8 cellular contexts compared by ENCODE assay signal in genomic region chr10:60208676-60209269, GRCh38.
A peak's percentile ranks its signal among the peaks of the same experiment; 100 is the strongest.
DNase-seq lines count a peak whose midpoint lies in the region; ATAC-seq, FAIRE-seq and TF ChIP-seq lines count a peak whose summit lies in the region.
"Had no signal": no experiment of that assay in that cellular context is flagged by ENCODE, and none has a peak within 500 bp of the region (broad histone marks: within the 10 kb centered on the region; RNA-seq: fewer than 3 reads in every experiment).

No MANE protein-coding gene starts in this region.

- H3K27ac ChIP-seq in MM.1S (ENCODE audit: low read length) (no peak overlapping the region), ascending aorta (no peak overlapping the region), vagina (no peak overlapping the region)
- no peak overlapping the region for H3K27ac ChIP-seq in CD8-positive, alpha-beta T cell (ENCODE audit: low read depth, low read length)

- H3K9me3 Mint-ChIP-seq in CD8-positive, alpha-beta T cell = peaks cover 4% of the 10 kb centered on the region

- H3K36me3 Mint-ChIP-seq in CD8-positive, alpha-beta T cell = peaks cover 7% of the 10 kb centered on the region

- H3K9ac ChIP-seq in MM.1S (ENCODE audit: low read length) = no peak overlapping the region

- no peak overlapping the region for H3K4me3 Mint-ChIP-seq in CD8-positive, alpha-beta T cell

- H3K9me3 ChIP-seq in MM.1S (replicated peaks; ENCODE audit: insufficient read depth, low read length) = no peaks in the 10 kb centered on the region
- H3K9me3 ChIP-seq in ascending aorta = peaks cover 0 to 7% of the 10 kb centered on the region in 2 donors
- no peaks in the 10 kb centered on the region for H3K9me3 ChIP-seq in vagina
- no peaks in the 10 kb centered on the region for H3K9me3 ChIP-seq in CD8-positive, alpha-beta T cell (ENCODE audit: low read length)

- H3K4me1 ChIP-seq in MM.1S (ENCODE audit: low read length) (no peaks in the 10 kb centered on the region), ascending aorta (peaks cover 0 to 11% of the 10 kb centered on the region in 2 donors), vagina (no peaks in the 10 kb centered on the region)
- H3K4me1 ChIP-seq in CD8-positive, alpha-beta T cell (ENCODE audit: insufficient read depth, low read length) = no peaks in the 10 kb centered on the region

- CTCF ChIA-PET in CD8-positive, alpha-beta T cell (lab: Charles Lee) = interaction anchor here (0.9 to 2.2 kb wide), 3 partner anchors 16 to 585 kb away, joined by 3 to 8 read pairs (median 7); no protein-coding TSS in a partner anchor

- no peak for TF ChIP-seq POLR2A in vagina (IDR thresholded peaks at IDR 0.05)

- intact Hi-C loops in ascending aorta (cut with DNase I) = loop anchor here (1.0 to 5.0 kb wide), 4 partner anchors 93 to 581 kb away; no protein-coding TSS in a partner anchor
- intact Hi-C loops in vagina (cut with DNase I) = loop anchor here (10.0 kb wide), 1 partner anchor 94 kb away; no protein-coding TSS in a partner anchor
- intact Hi-C loops in CD8-positive, alpha-beta T cell (cut with DNase I, micrococcal nuclease) = loop anchor here in 1 of 2 experiments (5.0 kb wide), 1 partner anchor 581 kb away; no protein-coding TSS in a partner anchor

- H4K20me1 ChIP-seq in MM.1S (ENCODE audit: insufficient read depth, low read length) = no peaks in the 10 kb centered on the region

- POLR2A ChIA-PET in CD8-positive, alpha-beta T cell (lab: Charles Lee) = no interaction called here

- peak; percentile 58 for DNase-seq in MM.1S
- no peak for DNase-seq in ascending aorta (ENCODE audit: low spot score in 2 of 2)
- DNase-seq in vagina (ENCODE audit: extremely low spot score in 2 of 2) = no peak
- no peak for DNase-seq in CD8-positive, alpha-beta T cell
- no peak for DNase-seq in COLO829 (ENCODE audit: low spot score)
- DNase-seq: right cardiac atrium had no signal

- H3K9me2 ChIP-seq in MM.1S (replicated peaks; ENCODE audit: insufficient read depth, low read length) = no peaks in the 10 kb centered on the region

- no peaks in the 10 kb centered on the region for H3K27me3 ChIP-seq in MM.1S (replicated peaks; ENCODE audit: insufficient read depth, low read length)
- no peaks in the 10 kb centered on the region for H3K27me3 ChIP-seq in ascending aorta
- no peaks in the 10 kb centered on the region for H3K27me3 ChIP-seq in vagina
- H3K27me3 ChIP-seq in CD8-positive, alpha-beta T cell (ENCODE audit: insufficient read depth, low read length) = no peaks in the 10 kb centered on the region

- H3K27me3 Mint-ChIP-seq in CD8-positive, alpha-beta T cell (ENCODE audit: low read depth) = peaks cover 6% of the 10 kb centered on the region

- TF ChIP-seq CTCF in GM12874 (IDR thresholded peaks at IDR 0.05; ENCODE audit: insufficient read depth, low read depth, low read length) (peak; percentile 54; the same call in 1 of the 2 replicates), MM.1S (IDR thresholded peaks at IDR 0.05; ENCODE audit: low read length) (peak; percentile 82), ascending aorta (IDR thresholded peaks at IDR 0.05) (peak; percentile 61 to 84 (median 77)), vagina (IDR thresholded peaks at IDR 0.05) (peak; percentile 41 to 50 (median 47))
- TF ChIP-seq CTCF in CD8-positive, alpha-beta T cell (IDR thresholded peaks at IDR 0.05) = no peak

- H3K36me3 ChIP-seq in MM.1S (replicated peaks; ENCODE audit: insufficient read depth, low read length) (no peaks in the 10 kb centered on the region), ascending aorta (no peaks in the 10 kb centered on the region), vagina (no peaks in the 10 kb centered on the region)
- H3K36me3 ChIP-seq in CD8-positive, alpha-beta T cell (ENCODE audit: insufficient read depth, low read length) = no peaks in the 10 kb centered on the region

- peaks cover 16% of the 10 kb centered on the region for H3K4me1 Mint-ChIP-seq in CD8-positive, alpha-beta T cell (ENCODE audit: low read depth)

- no peak overlapping the region for H3K4me3 ChIP-seq in MM.1S (ENCODE audit: low read length)
- H3K4me3 ChIP-seq in ascending aorta = no peak overlapping the region
- no peak overlapping the region for H3K4me3 ChIP-seq in vagina
- H3K4me3 ChIP-seq in CD8-positive, alpha-beta T cell (ENCODE audit: low read depth, low read length) = no peak overlapping the region

- H3K79me2 ChIP-seq in MM.1S (ENCODE audit: low read length) = no peaks in the 10 kb centered on the region

- no peak overlapping the region for H3K27ac Mint-ChIP-seq in CD8-positive, alpha-beta T cell

- H3K4me2 ChIP-seq in MM.1S (ENCODE audit: low read depth, low read length) = no peak overlapping the region

- H2AFZ ChIP-seq in MM.1S (ENCODE audit: low read length) = no peak overlapping the region

- peak; percentile 96 for FAIRE-seq in islet of Langerhans (lab: Jason Lieb, UNC)

- H3F3A ChIP-seq in MM.1S (ENCODE audit: insufficient read depth, low read length) = no peaks in the 10 kb centered on the region

- ATAC-seq in CD8-positive, alpha-beta T cell = no peak
